ENCODE assay signal across 2 cellular contexts in the genomic region with DNA sequence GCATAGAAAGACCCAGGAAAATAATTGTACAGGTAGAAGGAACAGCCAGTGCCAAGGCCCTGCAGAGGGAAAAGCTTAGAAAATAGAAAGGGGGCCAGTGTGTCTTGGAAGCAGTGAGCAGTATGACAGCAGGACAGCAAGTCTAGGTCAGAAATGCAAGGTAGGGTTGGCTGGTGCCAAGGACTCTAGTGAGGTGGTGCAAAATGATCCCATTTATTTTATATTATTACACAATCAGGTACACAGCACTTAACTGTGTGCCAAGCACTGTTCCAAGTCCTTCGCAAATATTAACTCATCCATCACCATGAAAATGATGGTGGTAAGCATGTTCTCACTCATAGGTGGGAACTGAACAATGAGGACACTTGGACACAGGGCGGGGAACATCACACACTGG.
TF ChIP-seq lines count a peak whose summit lies in the region.

No MANE protein-coding gene starts in this region.

TF ChIP-seq in liver, 16 proteins besides CTCF, POLR2A, EP300 and RAD21 (continued from another document):
- TF ChIP-seq, protein P1, sequence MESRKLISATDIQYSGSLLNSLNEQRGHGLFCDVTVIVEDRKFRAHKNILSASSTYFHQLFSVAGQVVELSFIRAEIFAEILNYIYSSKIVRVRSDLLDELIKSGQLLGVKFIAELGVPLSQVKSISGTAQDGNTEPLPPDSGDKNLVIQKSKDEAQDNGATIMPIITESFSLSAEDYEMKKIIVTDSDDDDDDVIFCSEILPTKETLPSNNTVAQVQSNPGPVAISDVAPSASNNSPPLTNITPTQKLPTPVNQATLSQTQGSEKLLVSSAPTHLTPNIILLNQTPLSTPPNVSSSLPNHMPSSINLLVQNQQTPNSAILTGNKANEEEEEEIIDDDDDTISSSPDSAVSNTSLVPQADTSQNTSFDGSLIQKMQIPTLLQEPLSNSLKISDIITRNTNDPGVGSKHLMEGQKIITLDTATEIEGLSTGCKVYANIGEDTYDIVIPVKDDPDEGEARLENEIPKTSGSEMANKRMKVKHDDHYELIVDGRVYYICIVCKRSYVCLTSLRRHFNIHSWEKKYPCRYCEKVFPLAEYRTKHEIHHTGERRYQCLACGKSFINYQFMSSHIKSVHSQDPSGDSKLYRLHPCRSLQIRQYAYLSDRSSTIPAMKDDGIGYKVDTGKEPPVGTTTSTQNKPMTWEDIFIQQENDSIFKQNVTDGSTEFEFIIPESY (IDR thresholded peaks at IDR 0.05), result peak; percentile 16
- TF ChIP-seq, protein P2, sequence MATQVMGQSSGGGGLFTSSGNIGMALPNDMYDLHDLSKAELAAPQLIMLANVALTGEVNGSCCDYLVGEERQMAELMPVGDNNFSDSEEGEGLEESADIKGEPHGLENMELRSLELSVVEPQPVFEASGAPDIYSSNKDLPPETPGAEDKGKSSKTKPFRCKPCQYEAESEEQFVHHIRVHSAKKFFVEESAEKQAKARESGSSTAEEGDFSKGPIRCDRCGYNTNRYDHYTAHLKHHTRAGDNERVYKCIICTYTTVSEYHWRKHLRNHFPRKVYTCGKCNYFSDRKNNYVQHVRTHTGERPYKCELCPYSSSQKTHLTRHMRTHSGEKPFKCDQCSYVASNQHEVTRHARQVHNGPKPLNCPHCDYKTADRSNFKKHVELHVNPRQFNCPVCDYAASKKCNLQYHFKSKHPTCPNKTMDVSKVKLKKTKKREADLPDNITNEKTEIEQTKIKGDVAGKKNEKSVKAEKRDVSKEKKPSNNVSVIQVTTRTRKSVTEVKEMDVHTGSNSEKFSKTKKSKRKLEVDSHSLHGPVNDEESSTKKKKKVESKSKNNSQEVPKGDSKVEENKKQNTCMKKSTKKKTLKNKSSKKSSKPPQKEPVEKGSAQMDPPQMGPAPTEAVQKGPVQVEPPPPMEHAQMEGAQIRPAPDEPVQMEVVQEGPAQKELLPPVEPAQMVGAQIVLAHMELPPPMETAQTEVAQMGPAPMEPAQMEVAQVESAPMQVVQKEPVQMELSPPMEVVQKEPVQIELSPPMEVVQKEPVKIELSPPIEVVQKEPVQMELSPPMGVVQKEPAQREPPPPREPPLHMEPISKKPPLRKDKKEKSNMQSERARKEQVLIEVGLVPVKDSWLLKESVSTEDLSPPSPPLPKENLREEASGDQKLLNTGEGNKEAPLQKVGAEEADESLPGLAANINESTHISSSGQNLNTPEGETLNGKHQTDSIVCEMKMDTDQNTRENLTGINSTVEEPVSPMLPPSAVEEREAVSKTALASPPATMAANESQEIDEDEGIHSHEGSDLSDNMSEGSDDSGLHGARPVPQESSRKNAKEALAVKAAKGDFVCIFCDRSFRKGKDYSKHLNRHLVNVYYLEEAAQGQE (IDR thresholded peaks at IDR 0.05), result no peak
- TF ChIP-seq, protein P3, sequence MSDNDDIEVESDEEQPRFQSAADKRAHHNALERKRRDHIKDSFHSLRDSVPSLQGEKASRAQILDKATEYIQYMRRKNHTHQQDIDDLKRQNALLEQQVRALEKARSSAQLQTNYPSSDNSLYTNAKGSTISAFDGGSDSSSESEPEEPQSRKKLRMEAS (IDR thresholded peaks at IDR 0.05), result peak; percentile 58
- peak; percentile 49 for TF ChIP-seq FOXA1 (IDR thresholded peaks at IDR 0.05)

TF ChIP-seq in HepG2, 621 proteins besides CTCF, POLR2A, EP300 and RAD21 (continued from another document):
- TF ChIP-seq, protein P4, sequence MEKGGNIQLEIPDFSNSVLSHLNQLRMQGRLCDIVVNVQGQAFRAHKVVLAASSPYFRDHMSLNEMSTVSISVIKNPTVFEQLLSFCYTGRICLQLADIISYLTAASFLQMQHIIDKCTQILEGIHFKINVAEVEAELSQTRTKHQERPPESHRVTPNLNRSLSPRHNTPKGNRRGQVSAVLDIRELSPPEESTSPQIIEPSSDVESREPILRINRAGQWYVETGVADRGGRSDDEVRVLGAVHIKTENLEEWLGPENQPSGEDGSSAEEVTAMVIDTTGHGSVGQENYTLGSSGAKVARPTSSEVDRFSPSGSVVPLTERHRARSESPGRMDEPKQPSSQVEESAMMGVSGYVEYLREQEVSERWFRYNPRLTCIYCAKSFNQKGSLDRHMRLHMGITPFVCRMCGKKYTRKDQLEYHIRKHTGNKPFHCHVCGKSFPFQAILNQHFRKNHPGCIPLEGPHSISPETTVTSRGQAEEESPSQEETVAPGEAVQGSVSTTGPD (CRISPR knock-in tag; IDR thresholded peaks at IDR 0.05), result no peak
- TF ChIP-seq ZNF354B (CRISPR knock-in tag; IDR thresholded peaks at IDR 0.05) (no peak), NFYC (CRISPR knock-in tag; IDR thresholded peaks at IDR 0.05) (no peak), U2AF1 (optimal IDR thresholded peaks at IDR 0.05; ENCODE audit: low read depth, low read length) (no peak), WIZ (CRISPR knock-in tag; IDR thresholded peaks at IDR 0.05) (no peak), HMGA1 (CRISPR knock-in tag; conservative IDR thresholded peaks at IDR 0.05) (no peak), ELF1 (CRISPR knock-in tag; IDR thresholded peaks at IDR 0.05) (no peak), MED1 (CRISPR knock-in tag; IDR thresholded peaks at IDR 0.05) (no peak), ZNF20 (CRISPR knock-in tag; IDR thresholded peaks at IDR 0.05) (no peak), HNF4A (CRISPR knock-in tag; IDR thresholded peaks at IDR 0.05) (no peak), ZNF644 (CRISPR knock-in tag; IDR thresholded peaks at IDR 0.05; ENCODE audit: low read depth) (no peak), ISX (CRISPR knock-in tag; conservative IDR thresholded peaks at IDR 0.05) (no peak), ZNF562 (CRISPR knock-in tag; IDR thresholded peaks at IDR 0.05; ENCODE audit: borderline replicate concordance) (no peak)
- TF ChIP-seq, protein P5, sequence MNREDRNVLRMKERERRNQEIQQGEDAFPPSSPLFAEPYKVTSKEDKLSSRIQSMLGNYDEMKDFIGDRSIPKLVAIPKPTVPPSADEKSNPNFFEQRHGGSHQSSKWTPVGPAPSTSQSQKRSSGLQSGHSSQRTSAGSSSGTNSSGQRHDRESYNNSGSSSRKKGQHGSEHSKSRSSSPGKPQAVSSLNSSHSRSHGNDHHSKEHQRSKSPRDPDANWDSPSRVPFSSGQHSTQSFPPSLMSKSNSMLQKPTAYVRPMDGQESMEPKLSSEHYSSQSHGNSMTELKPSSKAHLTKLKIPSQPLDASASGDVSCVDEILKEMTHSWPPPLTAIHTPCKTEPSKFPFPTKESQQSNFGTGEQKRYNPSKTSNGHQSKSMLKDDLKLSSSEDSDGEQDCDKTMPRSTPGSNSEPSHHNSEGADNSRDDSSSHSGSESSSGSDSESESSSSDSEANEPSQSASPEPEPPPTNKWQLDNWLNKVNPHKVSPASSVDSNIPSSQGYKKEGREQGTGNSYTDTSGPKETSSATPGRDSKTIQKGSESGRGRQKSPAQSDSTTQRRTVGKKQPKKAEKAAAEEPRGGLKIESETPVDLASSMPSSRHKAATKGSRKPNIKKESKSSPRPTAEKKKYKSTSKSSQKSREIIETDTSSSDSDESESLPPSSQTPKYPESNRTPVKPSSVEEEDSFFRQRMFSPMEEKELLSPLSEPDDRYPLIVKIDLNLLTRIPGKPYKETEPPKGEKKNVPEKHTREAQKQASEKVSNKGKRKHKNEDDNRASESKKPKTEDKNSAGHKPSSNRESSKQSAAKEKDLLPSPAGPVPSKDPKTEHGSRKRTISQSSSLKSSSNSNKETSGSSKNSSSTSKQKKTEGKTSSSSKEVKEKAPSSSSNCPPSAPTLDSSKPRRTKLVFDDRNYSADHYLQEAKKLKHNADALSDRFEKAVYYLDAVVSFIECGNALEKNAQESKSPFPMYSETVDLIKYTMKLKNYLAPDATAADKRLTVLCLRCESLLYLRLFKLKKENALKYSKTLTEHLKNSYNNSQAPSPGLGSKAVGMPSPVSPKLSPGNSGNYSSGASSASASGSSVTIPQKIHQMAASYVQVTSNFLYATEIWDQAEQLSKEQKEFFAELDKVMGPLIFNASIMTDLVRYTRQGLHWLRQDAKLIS (CRISPR knock-in tag; IDR thresholded peaks at IDR 0.05), result no peak
- TF ChIP-seq, protein P3 (IDR thresholded peaks at IDR 0.05), result no peak
- TF ChIP-seq, protein P6, sequence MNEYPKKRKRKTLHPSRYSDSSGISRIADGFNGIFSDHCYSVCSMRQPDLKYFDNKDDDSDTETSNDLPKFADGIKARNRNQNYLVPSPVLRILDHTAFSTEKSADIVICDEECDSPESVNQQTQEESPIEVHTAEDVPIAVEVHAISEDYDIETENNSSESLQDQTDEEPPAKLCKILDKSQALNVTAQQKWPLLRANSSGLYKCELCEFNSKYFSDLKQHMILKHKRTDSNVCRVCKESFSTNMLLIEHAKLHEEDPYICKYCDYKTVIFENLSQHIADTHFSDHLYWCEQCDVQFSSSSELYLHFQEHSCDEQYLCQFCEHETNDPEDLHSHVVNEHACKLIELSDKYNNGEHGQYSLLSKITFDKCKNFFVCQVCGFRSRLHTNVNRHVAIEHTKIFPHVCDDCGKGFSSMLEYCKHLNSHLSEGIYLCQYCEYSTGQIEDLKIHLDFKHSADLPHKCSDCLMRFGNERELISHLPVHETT (CRISPR knock-in tag; conservative IDR thresholded peaks at IDR 0.05), result no peak
